In genomic region chr16:997440-998051, GRCh38 we compare ENCODE assay signal across 9 cellular contexts. TPM values are rescaled to one million over a fixed set of nuclear protein-coding genes. Genes with fewer than 3 reads are reported as not detected.
DNase-seq lines count a peak whose midpoint lies in the region; ATAC-seq and TF ChIP-seq lines count a peak whose summit lies in the region.
"Had no signal": no experiment of that assay in that cellular context is flagged by ENCODE, and none has a peak within 500 bp of the region (broad histone marks: within the 10 kb centered on the region; RNA-seq: fewer than 3 reads in every experiment).

No MANE protein-coding gene starts in this region.

- no peaks in the 10 kb centered on the region for H3K9me3 ChIP-seq in T-helper 17 cell (ENCODE audit: control insufficient read depth, low read length, poor library complexity, severe bottlenecking)
- peaks cover 0 to 17% of the 10 kb centered on the region in 2 donors for H3K9me3 ChIP-seq in left lung
- H3K9me3 ChIP-seq in Karpas-422 (ENCODE audit: low read length): no peaks in the 10 kb centered on the region

- H3K27ac ChIP-seq in left lung: no peak overlapping the region
- H3K27ac ChIP-seq in Karpas-422 (ENCODE audit: low read length): no peak overlapping the region
- H3K27ac ChIP-seq: gastrocnemius medialis had no signal

- peak; percentile 82 for ATAC-seq in T-helper 17 cell
- peak; percentile 85 for ATAC-seq in left lung

- no peak overlapping the region for H2AFZ ChIP-seq in Karpas-422 (ENCODE audit: low read length)

- H3K36me3 Mint-ChIP-seq in Calu3 (ENCODE audit: insufficient read depth, unreplicated experiment): peaks cover 7% of the 10 kb centered on the region
- peaks cover 3% of the 10 kb centered on the region for H3K36me3 Mint-ChIP-seq in T-helper 17 cell (ENCODE audit: low read depth)

- intact Hi-C loops in Calu3 (cut with micrococcal nuclease; ENCODE audit: unreplicated experiment): no loop called here
- intact Hi-C loops in left lung (cut with DNase I): no loop called here

- no peaks in the 10 kb centered on the region for H3K9me2 ChIP-seq in Karpas-422 (replicated peaks; ENCODE audit: insufficient read depth, low read length)

- H3K27ac Mint-ChIP-seq in Calu3 (ENCODE audit: unreplicated experiment) (no peak overlapping the region), T-helper 17 cell (peak overlapping the region; percentile 86)

- DNase-seq in Calu3 (peak; percentile 75), T-helper 17 cell (peak in 2 of 3 donors; percentile 47 to 53), astrocyte of the hippocampus (ENCODE audit: low read depth, low spot score) (peak; percentile 50), left lung (no peak), GM10266 (ENCODE audit: extremely low spot score) (no peak), NCI-H2107 treated with DMSO at 0.1 percent for 48 hours (lab: John Stamatoyannopoulos, UW; ENCODE audit: unreplicated experiment) (no peak), Karpas-422 (no peak)
- DNase-seq in stimulated activated CD8-positive, alpha-beta memory T cell treated with anti-CD3 and anti-CD28 coated beads, Interleukin-4, amount 100 ng/mL, for 48 hours: peak; percentile 73
- DNase-seq: gastrocnemius medialis had no signal

- H4K20me1 ChIP-seq in Karpas-422 (ENCODE audit: insufficient read depth, low read depth, low read length): no peaks in the 10 kb centered on the region

- BruUV-seq in Calu3 (replicated peaks; lab: Mats Ljungman, UMichigan): no TSS peak

- H3K4me3 Mint-ChIP-seq in Calu3 (ENCODE audit: low read depth, unreplicated experiment) (peak overlapping the region; percentile 51), T-helper 17 cell (peak overlapping the region; percentile 93)

- no peak overlapping the region for H3K9ac ChIP-seq in Karpas-422 (ENCODE audit: low read length)

- no peaks in the 10 kb centered on the region for H3K36me3 ChIP-seq in left lung
- H3K36me3 ChIP-seq in Karpas-422 (ENCODE audit: insufficient read depth, low read length): no peaks in the 10 kb centered on the region
- H3K36me3 ChIP-seq: gastrocnemius medialis had no signal

- H3K79me2 ChIP-seq in Karpas-422 (ENCODE audit: low read length): no peaks in the 10 kb centered on the region

- H3K4me1 Mint-ChIP-seq in Calu3 (ENCODE audit: low read depth, unreplicated experiment) (peaks cover 29% of the 10 kb centered on the region), T-helper 17 cell (peaks cover 35% of the 10 kb centered on the region)

- H3K27me3 ChIP-seq in left lung: peaks cover 0 to 56% of the 10 kb centered on the region in 2 donors
- no peaks in the 10 kb centered on the region for H3K27me3 ChIP-seq in Karpas-422 (ENCODE audit: low read length)

- CTCF ChIA-PET in Calu3 (lab: Charles Lee): interaction anchor here (0.6 to 1.6 kb wide), 6 partner anchors 10 to 105 kb away, joined by 3 to 4 read pairs (median 3); no protein-coding TSS in a partner anchor

- H3K4me1 ChIP-seq in left lung: no peaks in the 10 kb centered on the region
- H3K4me1 ChIP-seq in Karpas-422 (ENCODE audit: low read length): no peaks in the 10 kb centered on the region
- H3K4me1 ChIP-seq: gastrocnemius medialis had no signal

- H3K27me3 Mint-ChIP-seq in Calu3 (ENCODE audit: unreplicated experiment) (peaks cover 83% of the 10 kb centered on the region), T-helper 17 cell (no peaks in the 10 kb centered on the region)

- TF ChIP-seq CTCF in Calu3 (IDR thresholded peaks at IDR 0.05; ENCODE audit: unreplicated experiment) (no peak), left lung (IDR thresholded peaks at IDR 0.05) (no peak), GM10266 (IDR thresholded peaks at IDR 0.05; ENCODE audit: control insufficient read depth, insufficient read depth, low read depth, missing control alignments) (no peak)

- H3K4me2 ChIP-seq in Karpas-422 (ENCODE audit: low read depth, low read length, poor library complexity, severe bottlenecking): no peak overlapping the region

- H3K4me3 ChIP-seq in left lung (peak overlapping the region in 1 of 2 donors; percentile 11), Karpas-422 (ENCODE audit: low read length) (no peak overlapping the region)

- H3K9me3 Mint-ChIP-seq in Calu3 (ENCODE audit: low read depth, unreplicated experiment): no peaks in the 10 kb centered on the region

RNA-seq across cellular contexts. Expression of gene SOX8, which starts 16.0 kb away (rescaled TPM):
- total RNA-seq in Calu3 (2022) (0.92 and 1.2 TPM in 2 replicates), T-helper 17 cell (1 to 10 TPM; 1.1 to 3.1 TPM), left lung (under 1 TPM; 0.26 to 0.50 TPM)
- total RNA-seq in Karpas-422 (2014; rRNA removed; shearing (Covaris generic); ENCODE audit: low replicate concordance): not detected in 2 replicates

RNA-seq across cellular contexts. Expression of gene LMF1, which starts 26.8 kb away (rescaled TPM):
- total RNA-seq in Calu3 (2022) (31.9 and 34.6 TPM in 2 replicates), T-helper 17 cell (10 to 100 TPM; 44.4 to 45.6 TPM), left lung (10 to 100 TPM; 15.5 to 21.7 TPM)
- 12.2 and 16.7 TPM in 2 replicates for total RNA-seq in Karpas-422 (2014; rRNA removed; shearing (Covaris generic); ENCODE audit: low replicate concordance)

Comparison
In these comparisons a context has a peak if more than half of its experiments do, and no peak if none do; other contexts are left out.
1. DNase-seq: peak in Calu3 (single experiment), T-helper 17 cell (2 of 3), astrocyte of the hippocampus (single experiment) and stimulated activated CD8-positive, alpha-beta memory T cell treated with anti-CD3 and anti-CD28 coated beads, Interleukin-4, amount 100 ng/mL, for 48 hours (single experiment); none in left lung (0 of 2), GM10266 (single experiment), NCI-H2107 treated with DMSO at 0.1 percent for 48 hours (single experiment) and Karpas-422 (single experiment).